19 cellular contexts compared by ENCODE assay signal in genomic region chr9:22863736-22864135, GRCh38.
DNase-seq lines count a peak whose midpoint lies in the region; ATAC-seq lines count a peak whose summit lies in the region.
"Had no signal": no experiment of that assay in that cellular context is flagged by ENCODE, and none has a peak within 500 bp of the region (broad histone marks: within the 10 kb centered on the region; RNA-seq: fewer than 3 reads in every experiment).

No MANE protein-coding gene starts in this region.

- H3K4me1 Mint-ChIP-seq in stimulated activated naive CD8-positive, alpha-beta T cell treated with anti-CD3 and anti-CD28 coated beads, Interleukin-15, amount 100 ng/mL, for 72 hours = no peaks in the 10 kb centered on the region
- H3K4me1 Mint-ChIP-seq in stimulated activated effector memory CD8-positive, alpha-beta T cell treated with anti-CD3 and anti-CD28 coated beads, Interleukin-12 subunit alpha, Interleukin-12 subunit beta, amount 100 ng/mL, for 72 hours = no peaks in the 10 kb centered on the region
- H3K4me1 Mint-ChIP-seq: CD14-positive monocyte; CD4-positive, alpha-beta memory T cell had no signal

- peak; percentile 28 for ATAC-seq in stimulated activated naive CD8-positive, alpha-beta T cell treated with anti-CD3 and anti-CD28 coated beads, Interleukin-15, amount 100 ng/mL, for 72 hours
- no peak for ATAC-seq in stimulated activated naive CD8-positive, alpha-beta T cell treated with anti-CD3 and anti-CD28 coated beads, Interleukin-15, Interleukin-2, amounts not matched to agents 100 U/mL and 50 U/mL, for 24 hours
- ATAC-seq in stimulated activated effector memory CD8-positive, alpha-beta T cell treated with anti-CD3 and anti-CD28 coated beads, Interleukin-12 subunit alpha, Interleukin-12 subunit beta, amount 100 ng/mL, for 72 hours = peak; percentile 11
- no peak for ATAC-seq in GM18498 (IDR thresholded peaks at IDR 0.05; ENCODE audit: unreplicated experiment)
- ATAC-seq: A549, HCT116 had no signal

- H3K27ac Mint-ChIP-seq in stimulated activated naive CD8-positive, alpha-beta T cell treated with anti-CD3 and anti-CD28 coated beads, Interleukin-15, amount 100 ng/mL, for 72 hours = no peak overlapping the region
- no peak overlapping the region for H3K27ac Mint-ChIP-seq in stimulated activated effector memory CD8-positive, alpha-beta T cell treated with anti-CD3 and anti-CD28 coated beads, Interleukin-12 subunit alpha, Interleukin-12 subunit beta, amount 100 ng/mL, for 72 hours
- H3K27ac Mint-ChIP-seq: CD14-positive monocyte; CD4-positive, alpha-beta memory T cell; HFFc6 had no signal

- no peaks in the 10 kb centered on the region for H3K27me3 Mint-ChIP-seq in stimulated activated naive CD8-positive, alpha-beta T cell treated with anti-CD3 and anti-CD28 coated beads, Interleukin-15, amount 100 ng/mL, for 72 hours
- H3K27me3 Mint-ChIP-seq: CD4-positive, alpha-beta memory T cell had no signal

- DNase-seq in stimulated activated naive CD8-positive, alpha-beta T cell treated with anti-CD3 and anti-CD28 coated beads, Interleukin-15, amount 100 ng/mL, for 72 hours = no peak
- DNase-seq in stimulated activated naive CD8-positive, alpha-beta T cell treated with anti-CD3 and anti-CD28 coated beads, Interleukin-15, Interleukin-2, amounts not matched to agents 100 U/mL and 50 U/mL, for 24 hours = no peak
- DNase-seq in iPS-NIHi11 (ENCODE audit: low spot score) = peak; percentile 8
- no peak for DNase-seq in stimulated activated effector memory CD8-positive, alpha-beta T cell treated with anti-CD3 and anti-CD28 coated beads, Interleukin-12 subunit alpha, Interleukin-12 subunit beta, amount 100 ng/mL, for 72 hours (ENCODE audit: low spot score in 2 of 2)
- no peak for DNase-seq in C1 segment of cervical spinal cord (lab: John Stamatoyannopoulos, UW)
- no peak for DNase-seq in caudate nucleus (lab: John Stamatoyannopoulos, UW)
- DNase-seq: AML-193; Calu3; CD4-positive, alpha-beta memory T cell; DMS79 treated with DMSO at 0.1 percent for 48 hours; GF-D8; GM23248; HFFc6 had no signal

- H3K36me3 Mint-ChIP-seq in stimulated activated effector memory CD8-positive, alpha-beta T cell treated with anti-CD3 and anti-CD28 coated beads, Interleukin-12 subunit alpha, Interleukin-12 subunit beta, amount 100 ng/mL, for 72 hours = no peaks in the 10 kb centered on the region
- H3K36me3 Mint-ChIP-seq: CD14-positive monocyte; CD4-positive, alpha-beta memory T cell had no signal

- peaks cover 18 to 23% of the 10 kb centered on the region in 2 donors for H3K9me3 Mint-ChIP-seq in stimulated activated naive CD8-positive, alpha-beta T cell treated with anti-CD3 and anti-CD28 coated beads, Interleukin-15, amount 100 ng/mL, for 72 hours
- H3K9me3 Mint-ChIP-seq in stimulated activated effector memory CD8-positive, alpha-beta T cell treated with anti-CD3 and anti-CD28 coated beads, Interleukin-12 subunit alpha, Interleukin-12 subunit beta, amount 100 ng/mL, for 72 hours = peaks cover 11% of the 10 kb centered on the region

- H3K27ac ChIP-seq in caudate nucleus (ENCODE audit: low read depth, low read length) = no peak overlapping the region
- H3K27ac ChIP-seq: 22Rv1, A549, GM23248, HL-60 had no signal

- H3K4me3 Mint-ChIP-seq in stimulated activated naive CD8-positive, alpha-beta T cell treated with anti-CD3 and anti-CD28 coated beads, Interleukin-15, amount 100 ng/mL, for 72 hours = no peak overlapping the region
- no peak overlapping the region for H3K4me3 Mint-ChIP-seq in stimulated activated effector memory CD8-positive, alpha-beta T cell treated with anti-CD3 and anti-CD28 coated beads, Interleukin-12 subunit alpha, Interleukin-12 subunit beta, amount 100 ng/mL, for 72 hours
- H3K4me3 Mint-ChIP-seq: CD14-positive monocyte; CD4-positive, alpha-beta memory T cell; HFFc6 had no signal

Comparison
In these comparisons a context has a peak if more than half of its experiments do, and no peak if none do; other contexts are left out.
1. ATAC-seq: peak in stimulated activated naive CD8-positive, alpha-beta T cell treated with anti-CD3 and anti-CD28 coated beads, Interleukin-15, amount 100 ng/mL, for 72 hours (single experiment) and stimulated activated effector memory CD8-positive, alpha-beta T cell treated with anti-CD3 and anti-CD28 coated beads, Interleukin-12 subunit alpha, Interleukin-12 subunit beta, amount 100 ng/mL, for 72 hours (single experiment); none in stimulated activated naive CD8-positive, alpha-beta T cell treated with anti-CD3 and anti-CD28 coated beads, Interleukin-15, Interleukin-2, amounts not matched to agents 100 U/mL and 50 U/mL, for 24 hours (single experiment) and GM18498 (single experiment).